Comparison of ENCODE assay signal across 8 cellular contexts in genomic region chr12:111596985-111597730, GRCh38. TPM values are rescaled to one million over a fixed set of nuclear protein-coding genes. Genes with fewer than 3 reads are reported as not detected.
A peak's percentile ranks its signal among the peaks of the same experiment; 100 is the strongest.
DNase-seq lines count a peak whose midpoint lies in the region; ATAC-seq and TF ChIP-seq lines count a peak whose summit lies in the region.

No MANE protein-coding gene starts in this region.

- H3K27me3 ChIP-seq in right cardiac atrium (ENCODE audit: control insufficient read depth, insufficient read depth), result no peaks in the 10 kb centered on the region

- H3K4me1 ChIP-seq in right cardiac atrium (ENCODE audit: control insufficient read depth, insufficient read depth, low read length), result no peaks in the 10 kb centered on the region

- H3K4me3 ChIP-seq in astrocyte of the cerebellum (ENCODE audit: low read depth, low read length), result peak overlapping the region; percentile 97
- H3K4me3 ChIP-seq in right cardiac atrium (ENCODE audit: low read length), result peak overlapping the region; percentile 93

- in situ Hi-C loops in astrocyte of the cerebellum (cut with HindIII; ENCODE audit: low sequenced_read_pairs), result no loop called here

- ATAC-seq in right cardiac atrium, result peak; percentile 44 to 56
- no peak for ATAC-seq in GM21737 (IDR thresholded peaks at IDR 0.05; ENCODE audit: unreplicated experiment)
- no peak for ATAC-seq in HG02571 (IDR thresholded peaks at IDR 0.05; ENCODE audit: unreplicated experiment)

- H3K27ac ChIP-seq in right cardiac atrium (ENCODE audit: low read length), result peak overlapping the region; percentile 73

- DNase-seq in DMS 273 treated with DMSO at 0.1 percent for 48 hours (lab: John Stamatoyannopoulos, UW) (peak; percentile 13), HuH-7 (ENCODE audit: low spot score) (peak; percentile 43), RPMI7951 (ENCODE audit: low read depth) (peak; percentile 70), astrocyte of the cerebellum (ENCODE audit: low read depth) (no peak), right cardiac atrium (peak; percentile 52 to 72 (median 70)), posterior cingulate gyrus (peak in 9 of 10 donors; percentile 11 to 90 (median 34))

- intact Hi-C loops in right cardiac atrium (cut with DNase I), result no loop called here
- intact Hi-C loops in posterior cingulate gyrus (cut with DNase I), result no loop called here

- WGBS in right cardiac atrium, result 4% methylated on average over 27 of the region's 27 CpGs

- H3K9me3 ChIP-seq in right cardiac atrium (ENCODE audit: control insufficient read depth, low read length), result no peaks in the 10 kb centered on the region

- no peak for TF ChIP-seq CTCF in astrocyte of the cerebellum (IDR thresholded peaks at IDR 0.05; ENCODE audit: low read depth, low read length, missing control alignments)

RNA-seq across cellular contexts. Expression of gene ATXN2, which starts 2.0 kb away (rescaled TPM):
- 5.3 and 11.2 TPM in 2 replicates for total RNA-seq in RPMI7951 (2014; rRNA removed; shearing (Covaris generic))
- total RNA-seq in right cardiac atrium, result 10 to 100 TPM; 51.2 to 57.2 (median 57.0) TPM
- polyA plus RNA-seq in right cardiac atrium, result 27.4 TPM

Comparison
In these comparisons a context has a peak if more than half of its experiments do, and no peak if none do; other contexts are left out.
1. ATAC-seq: peak in right cardiac atrium (2 of 2); none in GM21737 (single experiment) and HG02571 (single experiment).